Comparison of ENCODE assay signal across 1 cellular context in genomic region chr13:30934381-30934780, GRCh38.
TF ChIP-seq lines count a peak whose summit lies in the region.

No MANE protein-coding gene starts in this region.

TF ChIP-seq in GM23338, 12 proteins besides CTCF, POLR2A, EP300 and RAD21 (continued from another document):
- TF ChIP-seq CREB1 (CRISPR knock-in tag; IDR thresholded peaks at IDR 0.05; ENCODE audit: low read depth) = no peak
- no peak for TF ChIP-seq ZNF331 (CRISPR knock-in tag; IDR thresholded peaks at IDR 0.05; ENCODE audit: low read depth)
- no peak for TF ChIP-seq NANOG (IDR thresholded peaks at IDR 0.05; ENCODE audit: borderline replicate concordance)
- no peak for TF ChIP-seq POLR2AphosphoS5 (IDR thresholded peaks at IDR 0.05; ENCODE audit: low read depth)
- no peak for TF ChIP-seq REST (IDR thresholded peaks at IDR 0.05; ENCODE audit: unreplicated experiment)
- TF ChIP-seq JUNB (IDR thresholded peaks at IDR 0.05; ENCODE audit: unreplicated experiment) = no peak
- TF ChIP-seq, protein P1, sequence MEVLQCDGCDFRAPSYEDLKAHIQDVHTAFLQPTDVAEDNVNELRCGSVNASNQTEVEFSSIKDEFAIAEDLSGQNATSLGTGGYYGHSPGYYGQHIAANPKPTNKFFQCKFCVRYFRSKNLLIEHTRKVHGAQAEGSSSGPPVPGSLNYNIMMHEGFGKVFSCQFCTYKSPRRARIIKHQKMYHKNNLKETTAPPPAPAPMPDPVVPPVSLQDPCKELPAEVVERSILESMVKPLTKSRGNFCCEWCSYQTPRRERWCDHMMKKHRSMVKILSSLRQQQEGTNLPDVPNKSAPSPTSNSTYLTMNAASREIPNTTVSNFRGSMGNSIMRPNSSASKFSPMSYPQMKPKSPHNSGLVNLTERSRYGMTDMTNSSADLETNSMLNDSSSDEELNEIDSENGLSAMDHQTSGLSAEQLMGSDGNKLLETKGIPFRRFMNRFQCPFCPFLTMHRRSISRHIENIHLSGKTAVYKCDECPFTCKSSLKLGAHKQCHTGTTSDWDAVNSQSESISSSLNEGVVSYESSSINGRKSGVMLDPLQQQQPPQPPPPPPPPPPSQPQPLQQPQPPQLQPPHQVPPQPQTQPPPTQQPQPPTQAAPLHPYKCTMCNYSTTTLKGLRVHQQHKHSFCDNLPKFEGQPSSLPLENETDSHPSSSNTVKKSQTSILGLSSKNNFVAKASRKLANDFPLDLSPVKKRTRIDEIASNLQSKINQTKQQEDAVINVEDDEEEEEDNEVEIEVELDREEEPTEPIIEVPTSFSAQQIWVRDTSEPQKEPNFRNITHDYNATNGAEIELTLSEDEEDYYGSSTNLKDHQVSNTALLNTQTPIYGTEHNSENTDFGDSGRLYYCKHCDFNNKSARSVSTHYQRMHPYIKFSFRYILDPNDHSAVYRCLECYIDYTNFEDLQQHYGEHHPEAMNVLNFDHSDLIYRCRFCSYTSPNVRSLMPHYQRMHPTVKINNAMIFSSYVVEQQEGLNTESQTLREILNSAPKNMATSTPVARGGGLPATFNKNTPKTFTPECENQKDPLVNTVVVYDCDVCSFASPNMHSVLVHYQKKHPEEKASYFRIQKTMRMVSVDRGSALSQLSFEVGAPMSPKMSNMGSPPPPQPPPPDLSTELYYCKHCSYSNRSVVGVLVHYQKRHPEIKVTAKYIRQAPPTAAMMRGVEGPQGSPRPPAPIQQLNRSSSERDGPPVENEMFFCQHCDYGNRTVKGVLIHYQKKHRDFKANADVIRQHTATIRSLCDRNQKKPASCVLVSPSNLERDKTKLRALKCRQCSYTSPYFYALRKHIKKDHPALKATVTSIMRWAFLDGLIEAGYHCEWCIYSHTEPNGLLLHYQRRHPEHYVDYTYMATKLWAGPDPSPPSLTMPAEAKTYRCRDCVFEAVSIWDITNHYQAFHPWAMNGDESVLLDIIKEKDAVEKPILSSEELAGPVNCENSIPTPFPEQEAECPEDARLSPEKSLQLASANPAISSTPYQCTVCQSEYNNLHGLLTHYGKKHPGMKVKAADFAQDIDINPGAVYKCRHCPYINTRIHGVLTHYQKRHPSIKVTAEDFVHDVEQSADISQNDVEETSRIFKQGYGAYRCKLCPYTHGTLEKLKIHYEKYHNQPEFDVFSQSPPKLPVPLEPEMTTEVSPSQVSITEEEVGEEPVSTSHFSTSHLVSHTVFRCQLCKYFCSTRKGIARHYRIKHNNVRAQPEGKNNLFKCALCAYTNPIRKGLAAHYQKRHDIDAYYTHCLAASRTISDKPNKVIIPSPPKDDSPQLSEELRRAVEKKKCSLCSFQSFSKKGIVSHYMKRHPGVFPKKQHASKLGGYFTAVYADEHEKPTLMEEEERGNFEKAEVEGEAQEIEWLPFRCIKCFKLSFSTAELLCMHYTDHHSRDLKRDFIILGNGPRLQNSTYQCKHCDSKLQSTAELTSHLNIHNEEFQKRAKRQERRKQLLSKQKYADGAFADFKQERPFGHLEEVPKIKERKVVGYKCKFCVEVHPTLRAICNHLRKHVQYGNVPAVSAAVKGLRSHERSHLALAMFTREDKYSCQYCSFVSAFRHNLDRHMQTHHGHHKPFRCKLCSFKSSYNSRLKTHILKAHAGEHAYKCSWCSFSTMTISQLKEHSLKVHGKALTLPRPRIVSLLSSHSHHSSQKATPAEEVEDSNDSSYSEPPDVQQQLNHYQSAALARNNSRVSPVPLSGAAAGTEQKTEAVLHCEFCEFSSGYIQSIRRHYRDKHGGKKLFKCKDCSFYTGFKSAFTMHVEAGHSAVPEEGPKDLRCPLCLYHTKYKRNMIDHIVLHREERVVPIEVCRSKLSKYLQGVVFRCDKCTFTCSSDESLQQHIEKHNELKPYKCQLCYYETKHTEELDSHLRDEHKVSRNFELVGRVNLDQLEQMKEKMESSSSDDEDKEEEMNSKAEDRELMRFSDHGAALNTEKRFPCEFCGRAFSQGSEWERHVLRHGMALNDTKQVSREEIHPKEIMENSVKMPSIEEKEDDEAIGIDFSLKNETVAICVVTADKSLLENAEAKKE (CRISPR knock-in tag; IDR thresholded peaks at IDR 0.05) = no peak
